Comparison of ENCODE assay signal across 8 cellular contexts in genomic region chr9:137095664-137096517, GRCh38. TPM values are rescaled to one million over a fixed set of nuclear protein-coding genes. Genes with fewer than 3 reads are reported as not detected.
DNase-seq lines count a peak whose midpoint lies in the region; ATAC-seq, FAIRE-seq and TF ChIP-seq lines count a peak whose summit lies in the region.

No MANE protein-coding gene starts in this region.

- peak; percentile 77 for ATAC-seq in GM18907 (IDR thresholded peaks at IDR 0.05; ENCODE audit: unreplicated experiment)
- ATAC-seq in HG02943 (IDR thresholded peaks at IDR 0.05; ENCODE audit: low read depth, unreplicated experiment) = peak; percentile 71
- peak; percentile 97 for ATAC-seq in activated B cell treated with CpG ODN at 0.5 μM for 24 hours (ENCODE audit: low read depth)

- H3K27me3 Mint-ChIP-seq in activated B cell treated with CpG ODN at 0.5 μM for 24 hours = no peaks in the 10 kb centered on the region

- CTCF ChIA-PET in activated B cell treated with CpG ODN at 0.5 μM for 24 hours (lab: Charles Lee) = interaction anchor here (0.6 to 1.7 kb wide), 13 partner anchors 9 to 161 kb away, joined by 3 to 10 read pairs (median 5); partner anchors contain the start of genes DPP7, MAN1B1, NPDC1 and RNF224

- H3K9me3 Mint-ChIP-seq in activated B cell treated with CpG ODN at 0.5 μM for 24 hours = no peaks in the 10 kb centered on the region

- intact Hi-C loops in activated B cell treated with CpG ODN at 0.5 μM for 24 hours (cut with micrococcal nuclease) = loop anchor here (1.0 kb wide), 2 partner anchors 9 to 18 kb away; partner anchors contain the start of gene DPP7

- H3K4me3 Mint-ChIP-seq in activated B cell treated with CpG ODN at 0.5 μM for 24 hours = peak overlapping the region; percentile 60

- FAIRE-seq in H54 (lab: Jason Lieb, UNC) = no peak

- no peak for TF ChIP-seq CTCF in activated B cell treated with CpG ODN at 0.5 μM for 24 hours (IDR thresholded peaks at IDR 0.05)

- POLR2A ChIA-PET in activated B cell treated with CpG ODN at 0.5 μM for 24 hours (lab: Charles Lee) = interaction anchor here (0.5 to 1.3 kb wide), 7 partner anchors 9 to 384 kb away, joined by 3 to 12 read pairs (median 4); partner anchors contain the start of genes DPP7, MAN1B1, TPRN and TUBB4B

- TF ChIP-seq POLR2A in H54 (IDR thresholded peaks at IDR 0.05; ENCODE audit: low read depth, low read length) = no peak

- DNase-seq in activated B cell treated with CpG ODN at 0.5 μM for 24 hours (peak; percentile 49), dermis blood vessel endothelial cell (peak; percentile 27), NCI-H748 treated with DMSO at 0.1 percent for 48 hours (lab: John Stamatoyannopoulos, UW) (no peak), H54 (ENCODE audit: insufficient read length, low spot score) (no peak), Ammon's horn (ENCODE audit: low spot score) (no peak)
- DNase-seq in stimulated activated CD8-positive, alpha-beta memory T cell treated with anti-CD3 and anti-CD28 coated beads, Interleukin-4, amount 100 ng/mL, for 4 hours (ENCODE audit: low read depth in 2 of 2, low spot score in 1 of 2) = peak; percentile 59 to 67

- peak overlapping the region; percentile 83 for H3K27ac Mint-ChIP-seq in activated B cell treated with CpG ODN at 0.5 μM for 24 hours

- peaks cover 46% of the 10 kb centered on the region for H3K36me3 Mint-ChIP-seq in activated B cell treated with CpG ODN at 0.5 μM for 24 hours (ENCODE audit: low read depth)

- H3K4me1 Mint-ChIP-seq in activated B cell treated with CpG ODN at 0.5 μM for 24 hours = peaks cover 7% of the 10 kb centered on the region

RNA-seq across cellular contexts. Expression of gene MAN1B1, which starts 9.1 kb away (rescaled TPM):
- 33.6 and 37.7 TPM in 2 replicates for total RNA-seq in activated B cell treated with CpG ODN at 0.5 μM for 24 hours
- 73.1 and 76.6 TPM in 2 replicates for total RNA-seq in dermis blood vessel endothelial cell

RNA-seq across cellular contexts. Expression of gene UAP1L1, which starts 18.6 kb away (rescaled TPM):
- total RNA-seq in activated B cell treated with CpG ODN at 0.5 μM for 24 hours = 13.4 and 17.2 TPM in 2 replicates
- 27.0 and 27.2 TPM in 2 replicates for total RNA-seq in dermis blood vessel endothelial cell

RNA-seq across cellular contexts. Expression of gene DPP7, which starts 18.6 kb away (rescaled TPM):
- 254 and 259 TPM in 2 replicates for total RNA-seq in activated B cell treated with CpG ODN at 0.5 μM for 24 hours
- 81.5 and 98.5 TPM in 2 replicates for total RNA-seq in dermis blood vessel endothelial cell

RNA-seq across cellular contexts. Expression of gene SAPCD2, which starts 25.5 kb away (rescaled TPM):
- 0.80 and 0.81 TPM in 2 replicates for total RNA-seq in activated B cell treated with CpG ODN at 0.5 μM for 24 hours
- 6.0 and 36.3 TPM in 2 replicates for total RNA-seq in dermis blood vessel endothelial cell

RNA-seq across cellular contexts. Expression of gene ENTPD2, which starts 42.0 kb away (rescaled TPM):
- total RNA-seq in activated B cell treated with CpG ODN at 0.5 μM for 24 hours = not detected in 2 replicates
- not detected in 2 replicates for total RNA-seq in dermis blood vessel endothelial cell

Comparison
In these comparisons a context has a peak if more than half of its experiments do, and no peak if none do; other contexts are left out.
1. DNase-seq: peak in activated B cell treated with CpG ODN at 0.5 μM for 24 hours (single experiment), dermis blood vessel endothelial cell (single experiment) and stimulated activated CD8-positive, alpha-beta memory T cell treated with anti-CD3 and anti-CD28 coated beads, Interleukin-4, amount 100 ng/mL, for 4 hours (2 of 2); none in NCI-H748 treated with DMSO at 0.1 percent for 48 hours (single experiment), H54 (single experiment) and Ammon's horn (single experiment).
2. Peak in every context shown above with its lines, with median percentiles within 50 percentile points of each other: ATAC-seq.